Comparison of ENCODE assay signal across 8 cellular contexts in genomic region chr5:32583582-32584232, GRCh38. TPM values are rescaled to one million over a fixed set of nuclear protein-coding genes. Genes with fewer than 3 reads are reported as not detected.
DNase-seq lines count a peak whose midpoint lies in the region; ATAC-seq and TF ChIP-seq lines count a peak whose summit lies in the region.

No MANE protein-coding gene starts in this region.

- no peak for TF ChIP-seq CTCF in heart right ventricle (IDR thresholded peaks at IDR 0.05)

- H3K27ac ChIP-seq in CD4-positive, alpha-beta memory T cell (ENCODE audit: low read depth, low read length), result peak overlapping the region; percentile 44
- peak overlapping the region in 1 of 10 donors; percentile 80 for H3K27ac ChIP-seq in heart right ventricle

- peak overlapping the region; percentile 85 to 99 (median 95) for H3K27ac Mint-ChIP-seq in CD4-positive, alpha-beta memory T cell
- peak overlapping the region; percentile 96 for H3K27ac Mint-ChIP-seq in activated T-helper 17 cell treated with anti-CD3 and anti-CD28 coated beads, Interleukin-2, amount 50 U/mL, for 72 hours

- H3K9me3 ChIP-seq in CD4-positive, alpha-beta memory T cell (ENCODE audit: control insufficient read depth in 1 of 2, low read length in 2 of 2), result no peaks in the 10 kb centered on the region
- H3K9me3 ChIP-seq in heart right ventricle, result peaks cover 0 to 16% (median 0%) of the 10 kb centered on the region in 11 donors

- H3K4me3 ChIP-seq in CD4-positive, alpha-beta memory T cell (ENCODE audit: low read length in 2 of 2), result peak overlapping the region; percentile 39 to 42
- peak overlapping the region in 1 of 10 donors; percentile 7 for H3K4me3 ChIP-seq in heart right ventricle

- H3K4me1 Mint-ChIP-seq in CD4-positive, alpha-beta memory T cell, result peaks cover 42 to 67% (median 56%) of the 10 kb centered on the region in 4 donors
- peaks cover 38% of the 10 kb centered on the region for H3K4me1 Mint-ChIP-seq in activated T-helper 17 cell treated with anti-CD3 and anti-CD28 coated beads, Interleukin-2, amount 50 U/mL, for 72 hours

- intact Hi-C loops in CD4-positive, alpha-beta memory T cell (cut with micrococcal nuclease), result loop anchor here (10.0 kb wide), 1 partner anchor 1049 kb away; the partner anchor contains the start of genes C5orf22 and DROSHA
- intact Hi-C loops in heart right ventricle (cut with DNase I), result loop anchor here in 2 of 10 donors (10.0 kb wide), 3 partner anchors 89 to 479 kb away; no protein-coding TSS in a partner anchor

- peaks cover 54% of the 10 kb centered on the region for H3K4me1 ChIP-seq in CD4-positive, alpha-beta memory T cell (ENCODE audit: insufficient read depth, low read length)
- H3K4me1 ChIP-seq in heart right ventricle, result peaks cover 0 to 71% (median 21%) of the 10 kb centered on the region in 9 donors

- H3K27me3 ChIP-seq in CD4-positive, alpha-beta memory T cell (ENCODE audit: insufficient read depth, low read length), result no peaks in the 10 kb centered on the region
- no peaks in the 10 kb centered on the region for H3K27me3 ChIP-seq in heart right ventricle

- peak; percentile 72 for ATAC-seq in GM19463 (IDR thresholded peaks at IDR 0.05; ENCODE audit: unreplicated experiment)
- peak; percentile 75 for ATAC-seq in HG03354 (IDR thresholded peaks at IDR 0.05; ENCODE audit: poor library complexity, severe bottlenecking, unreplicated experiment)
- peak; percentile 52 for ATAC-seq in activated T-helper 17 cell treated with anti-CD3 and anti-CD28 coated beads, Interleukin-2, amount 50 U/mL, for 72 hours (replicated peaks)
- no peak for ATAC-seq in heart right ventricle

- H3K4me3 Mint-ChIP-seq in CD4-positive, alpha-beta memory T cell, result peak overlapping the region; percentile 90 to 99 (median 96)
- peak overlapping the region; percentile 89 for H3K4me3 Mint-ChIP-seq in activated T-helper 17 cell treated with anti-CD3 and anti-CD28 coated beads, Interleukin-2, amount 50 U/mL, for 72 hours

- CTCF ChIA-PET in CD4-positive, alpha-beta memory T cell (lab: Charles Lee; ENCODE audit: partially characterized antibody), result interaction anchor here (1.1 to 4.9 kb wide), 3 partner anchors 52 to 98 kb away, joined by 5 to 70 read pairs (median 32); no protein-coding TSS in a partner anchor

- H3K9me3 Mint-ChIP-seq in CD4-positive, alpha-beta memory T cell, result peaks cover 0 to 2% (median 0%) of the 10 kb centered on the region in 8 donors
- H3K9me3 Mint-ChIP-seq in activated T-helper 17 cell treated with anti-CD3 and anti-CD28 coated beads, Interleukin-2, amount 50 U/mL, for 72 hours, result no peaks in the 10 kb centered on the region

- H3K36me3 Mint-ChIP-seq in CD4-positive, alpha-beta memory T cell, result peaks cover 0 to 13% of the 10 kb centered on the region in 2 donors
- H3K36me3 Mint-ChIP-seq in activated T-helper 17 cell treated with anti-CD3 and anti-CD28 coated beads, Interleukin-2, amount 50 U/mL, for 72 hours (ENCODE audit: low read depth), result peaks cover 42% of the 10 kb centered on the region

- H3K27me3 Mint-ChIP-seq in CD4-positive, alpha-beta memory T cell, result no peaks in the 10 kb centered on the region
- no peaks in the 10 kb centered on the region for H3K27me3 Mint-ChIP-seq in activated T-helper 17 cell treated with anti-CD3 and anti-CD28 coated beads, Interleukin-2, amount 50 U/mL, for 72 hours

- POLR2A ChIA-PET in CD4-positive, alpha-beta memory T cell (lab: Charles Lee; ENCODE audit: partially characterized antibody), result interaction anchor here (1.0 to 5.2 kb wide), 5 partner anchors 11 to 139 kb away, joined by 3 to 60 read pairs (median 9); partner anchors contain the start of gene ZFR

- DNase-seq in CD4-positive, alpha-beta memory T cell, result peak; percentile 40 to 59 (median 50)
- no peak for DNase-seq in retina
- no peak for DNase-seq in HPDE6-E6E7 (ENCODE audit: extremely low spot score)
- DNase-seq in heart right ventricle, result no peak
- DNase-seq in NCI-H187 treated with DMSO at 0.1 percent for 48 hours (lab: John Stamatoyannopoulos, UW), result no peak

- WGBS in heart right ventricle, 2 donors, result 87 to 89% methylated on average over 16 of the region's 16 CpGs

- no peaks in the 10 kb centered on the region for H3K36me3 ChIP-seq in CD4-positive, alpha-beta memory T cell (ENCODE audit: insufficient read depth, low read length)
- H3K36me3 ChIP-seq in heart right ventricle, result peaks cover 0 to 7% (median 1%) of the 10 kb centered on the region in 9 donors

RNA-seq across cellular contexts. Expression of gene SUB1, which starts 1.6 kb away (rescaled TPM):
- 100 to 1,000 TPM; 204 to 214 TPM for total RNA-seq in CD4-positive, alpha-beta memory T cell
- 100 to 1,000 TPM; 500 to 578 TPM for polyA plus RNA-seq in CD4-positive, alpha-beta memory T cell
- total RNA-seq in activated T-helper 17 cell treated with anti-CD3 and anti-CD28 coated beads, Interleukin-2, amount 50 U/mL, for 72 hours, result 100 to 1,000 TPM; 263 to 402 TPM
- total RNA-seq in heart right ventricle, result 100 to 1,000 TPM; 169 to 224 (median 188) TPM
- polyA plus RNA-seq in heart right ventricle, result 100 to 1,000 TPM in 1 of 2 donors, 10 to 100 TPM in 1; 86.8 to 141 TPM

Comparison
In these comparisons a context has a peak if more than half of its experiments do, and no peak if none do; other contexts are left out.
1. DNase-seq: peak in CD4-positive, alpha-beta memory T cell (5 of 5); none in retina (single experiment), HPDE6-E6E7 (single experiment), heart right ventricle (0 of 2) and NCI-H187 treated with DMSO at 0.1 percent for 48 hours (single experiment).
2. ATAC-seq: peak in GM19463 (single experiment), HG03354 (single experiment) and activated T-helper 17 cell treated with anti-CD3 and anti-CD28 coated beads, Interleukin-2, amount 50 U/mL, for 72 hours (single experiment); none in heart right ventricle (0 of 8).